In the genomic region with DNA sequence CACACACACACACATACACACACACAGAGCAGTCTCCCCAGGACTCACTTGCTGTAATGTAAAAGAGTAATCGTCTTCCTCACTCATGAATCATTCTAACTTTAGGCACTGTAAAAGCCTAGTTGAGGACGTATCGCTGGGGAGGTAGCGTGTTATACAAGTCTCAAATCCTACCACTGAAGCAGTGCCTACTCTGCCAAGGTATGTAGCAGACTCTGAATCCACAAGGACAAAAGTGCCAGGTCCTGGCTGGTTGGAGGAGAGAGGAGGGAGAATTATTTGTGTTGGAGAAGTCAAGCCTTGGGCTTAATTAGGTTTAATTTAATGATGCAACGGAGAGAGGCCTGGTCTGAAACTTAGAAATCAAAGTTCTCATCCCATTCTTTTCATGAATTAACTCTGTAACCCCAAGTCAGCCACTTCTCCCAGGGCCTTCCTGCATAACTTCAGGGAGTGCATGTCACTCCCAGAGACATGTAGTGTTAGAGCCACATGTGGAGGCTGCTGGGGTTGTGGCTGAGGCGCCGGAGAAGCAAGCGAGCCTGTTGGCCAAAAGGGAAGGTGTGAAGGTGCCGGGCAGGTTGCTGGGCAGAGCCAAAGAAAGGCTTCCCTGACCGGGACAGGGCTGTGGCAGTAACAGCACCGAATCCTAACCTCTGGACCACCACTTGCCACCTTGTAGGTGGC, we compare ENCODE assay signal across 27 cellular contexts. TPM values are rescaled to one million over a fixed set of nuclear protein-coding genes. Genes with fewer than 3 reads are reported as not detected.
DNase-seq lines count a peak whose midpoint lies in the region; ATAC-seq, FAIRE-seq and TF ChIP-seq lines count a peak whose summit lies in the region.
"Had no signal": no experiment of that assay in that cellular context is flagged by ENCODE, and none has a peak within 500 bp of the region (broad histone marks: within the 10 kb centered on the region; RNA-seq: fewer than 3 reads in every experiment).

No MANE protein-coding gene starts in this region.

- H3K56ac ChIP-seq in mesendoderm (ENCODE audit: low read length) = peak overlapping the region; percentile 44

- ATAC-seq in GM23338 (peak; percentile 69), WTC11 (peak; percentile 64), HepG2 (no peak), GM21529 (IDR thresholded peaks at IDR 0.05; ENCODE audit: unreplicated experiment) (no peak), HG02981 (IDR thresholded peaks at IDR 0.05; ENCODE audit: unreplicated experiment) (no peak)
- ATAC-seq: A549 had no signal

- H3K9ac ChIP-seq in mesendoderm (ENCODE audit: low read length) = no peak overlapping the region
- H3K9ac ChIP-seq in HepG2 (ENCODE audit: insufficient read depth, low read depth, low read length) = no peak overlapping the region
- H3K9ac ChIP-seq: GM23248 had no signal

- no TSS peak for BruUV-seq in HepG2 (replicated peaks; lab: Mats Ljungman, UMichigan)

- H2BK120ac ChIP-seq in mesendoderm (ENCODE audit: low read depth, low read length) = no peak overlapping the region

- H3K4me3 Mint-ChIP-seq in GM23338 (no peak overlapping the region; the same call in 2 of the 3 replicates), WTC11 (no peak overlapping the region)
- H3K4me3 Mint-ChIP-seq: CD14-positive monocyte; CD8-positive, alpha-beta memory T cell had no signal

- no peaks in the 10 kb centered on the region for H3K79me2 ChIP-seq in GM23338 (replicated peaks; ENCODE audit: insufficient read depth)
- no peaks in the 10 kb centered on the region for H3K79me2 ChIP-seq in mesendoderm (ENCODE audit: control insufficient read depth, insufficient read depth, low read length)
- no peaks in the 10 kb centered on the region for H3K79me2 ChIP-seq in HepG2 (ENCODE audit: insufficient read depth, low read length)

- H3K36me3 Mint-ChIP-seq in GM23338 (ENCODE audit: low read depth) (no peaks in the 10 kb centered on the region), WTC11 (no peaks in the 10 kb centered on the region)
- H3K36me3 Mint-ChIP-seq: CD14-positive monocyte; CD8-positive, alpha-beta memory T cell had no signal

- H3K4me1 Mint-ChIP-seq in GM23338 = peaks cover 10% of the 10 kb centered on the region
- H3K4me1 Mint-ChIP-seq in WTC11 = peaks cover 12% of the 10 kb centered on the region
- H3K4me1 Mint-ChIP-seq: CD14-positive monocyte; CD8-positive, alpha-beta memory T cell had no signal

- H3K36me3 ChIP-seq in GM23338 (ENCODE audit: insufficient read depth) = no peaks in the 10 kb centered on the region
- H3K36me3 ChIP-seq in mesendoderm (ENCODE audit: control insufficient read depth, insufficient read depth, low read length) = no peaks in the 10 kb centered on the region
- H3K36me3 ChIP-seq in HepG2 (replicated peaks in 1 of 2; ENCODE audit: control insufficient read depth in 1 of 2, insufficient read depth in 2 of 2, low read length in 2 of 2) = no peaks in the 10 kb centered on the region
- H3K36me3 ChIP-seq: Peyer's patch had no signal

- no peak for TF ChIP-seq CTCF in GM23338 (conservative IDR thresholded peaks at IDR 0.05; ENCODE audit: low read depth in 2 of 2)
- no peak for TF ChIP-seq CTCF in WTC11 (IDR thresholded peaks at IDR 0.05)
- no peak for TF ChIP-seq CTCF in HepG2 (CRISPR knock-in tag; IDR thresholded peaks at IDR 0.05)

- CTCF ChIA-PET in WTC11 (lab: Charles Lee) (interaction anchor here (1.0 kb wide), 1 partner anchor 133 kb away, joined by 3 read pairs; no protein-coding TSS in a partner anchor), HepG2 (lab: Yijun Ruan, JAX; ENCODE audit: low intra/inter-chr PET ratio, low total read pairs) (no interaction called here)

- in situ Hi-C loops in HepG2 (cut with HindIII; ENCODE audit: extremely low pct_ligation_motif_present, low pct_unique_long_range_greater_than_20kb) = no loop called here

- H3F3A ChIP-seq in GM23338 (replicated peaks; ENCODE audit: low read depth) = no peaks in the 10 kb centered on the region

- no peak for TF ChIP-seq RAD21 in HepG2 (CRISPR knock-in tag; IDR thresholded peaks at IDR 0.05)

- no CpG with 5 or more reads among the region's 11 CpGs for WGBS in mesendoderm (ENCODE audit: extremely low coverage, insufficient coverage, low lambda C conversion rate)
- WGBS in HepG2 (ENCODE audit: low lambda C conversion rate) = 31% methylated on average over 11 of the region's 11 CpGs

- no peaks in the 10 kb centered on the region for H4K20me1 ChIP-seq in GM23338 (replicated peaks; ENCODE audit: insufficient read depth)
- no peaks in the 10 kb centered on the region for H4K20me1 ChIP-seq in HepG2 (ENCODE audit: insufficient read depth, low read length)

- no peaks in the 10 kb centered on the region for H3K9me3 ChIP-seq in HepG2 (ENCODE audit: low read length)
- H3K9me3 ChIP-seq: A549, Peyer's patch had no signal

- no peak overlapping the region for H3K4me2 ChIP-seq in GM23338
- no peak overlapping the region for H3K4me2 ChIP-seq in mesendoderm (ENCODE audit: low read length)
- H3K4me2 ChIP-seq in HepG2 (ENCODE audit: low read depth, low read length) = no peak overlapping the region
- H3K4me2 ChIP-seq: A549 had no signal

- H3K9me3 Mint-ChIP-seq in GM23338 (no peaks in the 10 kb centered on the region), WTC11 (no peaks in the 10 kb centered on the region)
- H3K9me3 Mint-ChIP-seq: CD14-positive monocyte; CD8-positive, alpha-beta memory T cell had no signal

- no peaks in the 10 kb centered on the region for H3K9me2 ChIP-seq in GM23338 (ENCODE audit: insufficient read depth)

- H2AFZ ChIP-seq in GM23338 (peak overlapping the region; percentile 74), HepG2 (ENCODE audit: low read length) (no peak overlapping the region)
- H2AFZ ChIP-seq: GM23248 had no signal

- no peaks in the 10 kb centered on the region for H3K79me1 ChIP-seq in mesendoderm (ENCODE audit: low read length)

- no peak for TF ChIP-seq POLR2A in HepG2 (IDR thresholded peaks at IDR 0.05; ENCODE audit: insufficient read depth in 1 of 2, low read depth in 2 of 2, low read length in 2 of 2)

- no peak overlapping the region for H2AK5ac ChIP-seq in mesendoderm (ENCODE audit: low read length)

- H3K27ac ChIP-seq in GM23338 (ENCODE audit: low read depth) (no peak overlapping the region), mesendoderm (ENCODE audit: low read depth, low read length) (no peak overlapping the region), HepG2 (ENCODE audit: extremely low read length, insufficient read depth, low read length) (no peak overlapping the region)
- H3K27ac ChIP-seq: A549, GM23248, Peyer's patch had no signal

- H3K4me3 ChIP-seq in GM23338 (no peak overlapping the region), mesendoderm (ENCODE audit: low read length) (no peak overlapping the region), HepG2 (replicated peaks in 1 of 3; ENCODE audit: insufficient read depth in 1 of 3, low read depth in 2 of 3, low read length in 3 of 3) (no peak overlapping the region)
- H3K4me3 ChIP-seq: A549, GM23248, Peyer's patch had no signal

- no peak for FAIRE-seq in HepG2 (lab: Jason Lieb, UNC)
- FAIRE-seq: A549, GM12892 had no signal

- H3K27ac Mint-ChIP-seq in GM23338 (0 out of 2 replicates have a peak overlapping the region, but pooled peaks have one; percentile 17), WTC11 (0 out of 2 replicates have a peak overlapping the region, but pooled peaks have one; percentile 60)
- H3K27ac Mint-ChIP-seq: CD14-positive monocyte; CD8-positive, alpha-beta memory T cell had no signal

- H3K4me1 ChIP-seq in GM23338 (ENCODE audit: insufficient read depth) (peaks cover 3% of the 10 kb centered on the region; the same call in 1 of the 2 replicates), mesendoderm (ENCODE audit: control insufficient read depth, low read depth, low read length) (peaks cover 3% of the 10 kb centered on the region), HepG2 (ENCODE audit: insufficient read depth, low read length) (no peaks in the 10 kb centered on the region)
- H3K4me1 ChIP-seq: A549, Peyer's patch had no signal

- intact Hi-C loops in HepG2 (cut with micrococcal nuclease; ENCODE audit: unreplicated experiment) = no loop called here

- DNase-seq in GM23338 (ENCODE audit: low spot score) (peak; percentile 29), WTC11 (ENCODE audit: low spot score) (no peak), mesendoderm (peak; percentile 50), HepG2 (ENCODE audit: low spot score) (no peak)
- DNase-seq in NK-92 treated with Interleukin-12 subunit alpha and Interleukin-12 subunit beta, amount 100 ng/mL, for 24 hours (lab: John Stamatoyannopoulos, UW) = no peak
- DNase-seq: AML-193; CD8-positive, alpha-beta memory T cell; DMS 273 treated with DMSO at 0.1 percent for 48 hours; DMS79; EL; GF-D8; GM23248; HCEC 1CT; NCI-H1048; NCI-H1417; NCI-H1694; NCI-H2029 treated with DMSO at 0.1 percent for 48 hours; NCI-H446 treated with DMSO at 0.1 percent for 48 hours; NCI-H526 treated with DMSO at 0.1 percent for 48 hours; Peyer's patch; SHP77 treated with DMSO at 0.1 percent for 48 hours had no signal

- H3K27me3 ChIP-seq in GM23338 (ENCODE audit: insufficient read depth) = no peaks in the 10 kb centered on the region
- no peaks in the 10 kb centered on the region for H3K27me3 ChIP-seq in mesendoderm (ENCODE audit: insufficient read depth, low read length, poor library complexity)
- peaks cover 0 to 16% of the 10 kb centered on the region in 2 experiments; a peak in 2 of 5 replicates for H3K27me3 ChIP-seq in HepG2 (ENCODE audit: control insufficient read depth in 1 of 2, insufficient read depth in 2 of 2, low read length in 2 of 2)
- H3K27me3 ChIP-seq: Peyer's patch had no signal

- H2BK5ac ChIP-seq in mesendoderm (ENCODE audit: low read length) = no peak overlapping the region

- no peak overlapping the region for H4K5ac ChIP-seq in mesendoderm (ENCODE audit: low read length)

- no peak overlapping the region for H3K18ac ChIP-seq in mesendoderm (ENCODE audit: low read length)

- TF ChIP-seq EP300 in HepG2 (IDR thresholded peaks at IDR 0.05; ENCODE audit: low read depth in 2 of 2, low read length in 2 of 2) = no peak
- TF ChIP-seq EP300 in HepG2 (CRISPR knock-in tag; IDR thresholded peaks at IDR 0.05; ENCODE audit: borderline replicate concordance) = no peak

- no peak overlapping the region for H3K23ac ChIP-seq in mesendoderm (ENCODE audit: low read length)

- no peak overlapping the region for H2BK15ac ChIP-seq in mesendoderm (replicated peaks; ENCODE audit: low read depth)

- POLR2A ChIA-PET in WTC11 (lab: Charles Lee) = no interaction called here
- POLR2A ChIA-PET in HepG2 (lab: Yijun Ruan, JAX) = no interaction called here

- no peak overlapping the region for H3K4ac ChIP-seq in mesendoderm (ENCODE audit: low read depth, low read length)

- H3K27me3 Mint-ChIP-seq in GM23338 (ENCODE audit: insufficient read depth, low read depth, poor library complexity) = peaks cover 4% of the 10 kb centered on the region
- no peaks in the 10 kb centered on the region; the same call in 1 of the 2 replicates for H3K27me3 Mint-ChIP-seq in WTC11 (ENCODE audit: low read depth)

- H4K8ac ChIP-seq in mesendoderm (ENCODE audit: low read depth, low read length) = no peak overlapping the region

RNA-seq across cellular contexts. Expression of a gene that starts 36.7 kb away (rescaled TPM):
- not detected in 2 replicates for total RNA-seq in GM23338 (2014; rRNA removed; shearing (Covaris generic))
- polyA plus RNA-seq in GM23338 (2016; fragmentation: Nextera tagmentation; extraction: Ambion mirVana) (not detected in 2 replicates), HepG2 (2011; rRNA removed) (not detected in 2 replicates)
- total RNA-seq in WTC11 (2021) (not detected in 3 replicates), HepG2 (2016; rRNA removed; fragmentation: Illumina TruSeq; extraction: Trizol) (not detected in 2 replicates)
- polyA plus RNA-seq in mesendoderm (2013, experiment 1 of 2) = not detected
- not detected for polyA plus RNA-seq in mesendoderm (2013, experiment 2 of 2)
- total RNA-seq in HepG2 (2016; cell fraction: cytosol; rRNA removed; fragmentation: Illumina TruSeq; extraction: Trizol; ENCODE audit: low read depth) = not detected in 2 replicates
- not detected in 2 replicates for total RNA-seq in HepG2 (2016; cell fraction: insoluble cytoplasmic fraction; rRNA removed; fragmentation: Illumina TruSeq; extraction: Trizol)
- total RNA-seq in HepG2 (2016; cell fraction: membrane; rRNA removed; fragmentation: Illumina TruSeq; extraction: Trizol) = not detected in 2 replicates
- not detected in 2 replicates for total RNA-seq in HepG2 (2016; cell fraction: nucleus; rRNA removed; fragmentation: Illumina TruSeq; extraction: Trizol)
- polyA plus RNA-seq in HepG2 (2011; cell fraction: cytosol; rRNA removed) = not detected in 2 replicates
- polyA plus RNA-seq in HepG2 (2011; cell fraction: nucleus; rRNA removed) = not detected in 2 replicates
- polyA plus RNA-seq in HepG2 (2012) = not detected in 2 replicates
- not detected in 2 replicates for polyA plus RNA-seq in HepG2 (2016; cell fraction: cytosol; fragmentation: Illumina TruSeq; extraction: Trizol; ENCODE audit: low read depth)
- not detected in 2 replicates for polyA plus RNA-seq in HepG2 (2016; cell fraction: insoluble cytoplasmic fraction; fragmentation: Illumina TruSeq; extraction: Trizol; ENCODE audit: low read depth)
- not detected in 2 replicates for polyA plus RNA-seq in HepG2 (2016; cell fraction: membrane; fragmentation: Illumina TruSeq; extraction: Trizol; ENCODE audit: low read depth)
- not detected in 2 replicates for polyA plus RNA-seq in HepG2 (2016; cell fraction: nucleus; fragmentation: Illumina TruSeq; extraction: Trizol; ENCODE audit: insufficient read depth, low read depth)
- polyA minus RNA-seq in HepG2 (2011; rRNA and poly(A)+ RNA removed; ENCODE audit: low replicate concordance) = not detected in 2 replicates
- not detected in 2 replicates for polyA minus RNA-seq in HepG2 (2011; cell fraction: cytosol; rRNA and poly(A)+ RNA removed)
- polyA minus RNA-seq in HepG2 (2011; cell fraction: nucleus; rRNA and poly(A)+ RNA removed) = not detected in 2 replicates
- total RNA-seq: CD8-positive, alpha-beta memory T cell; GM23248; OCI-LY7 had no signal
- polyA plus RNA-seq: A549; CD14-positive monocyte; CD8-positive, alpha-beta memory T cell; GM23248 had no signal

RNA-seq across cellular contexts. Expression of a gene that starts 50.8 kb away (rescaled TPM):
- 10.1 and 12.4 TPM in 2 replicates for total RNA-seq in GM23338 (2014; rRNA removed; shearing (Covaris generic))
- polyA plus RNA-seq in GM23338 (2016; fragmentation: Nextera tagmentation; extraction: Ambion mirVana) (15.5 and 16.4 TPM in 2 replicates), HepG2 (2011; rRNA removed) (41.0 and 48.5 TPM in 2 replicates)
- total RNA-seq in WTC11 (2021) (17.3 to 18.3 TPM (median 18.2 TPM) in 3 replicates), HepG2 (2016; rRNA removed; fragmentation: Illumina TruSeq; extraction: Trizol) (7.5 and 15.2 TPM in 2 replicates)
- polyA plus RNA-seq in mesendoderm (2013, experiment 1 of 2) = 21.9 TPM
- polyA plus RNA-seq in mesendoderm (2013, experiment 2 of 2) = 21.2 TPM
- total RNA-seq in HepG2 (2016; cell fraction: cytosol; rRNA removed; fragmentation: Illumina TruSeq; extraction: Trizol; ENCODE audit: low read depth) = 5.1 and 6.8 TPM in 2 replicates
- total RNA-seq in HepG2 (2016; cell fraction: insoluble cytoplasmic fraction; rRNA removed; fragmentation: Illumina TruSeq; extraction: Trizol) = 9.3 and 17.7 TPM in 2 replicates
- total RNA-seq in HepG2 (2016; cell fraction: membrane; rRNA removed; fragmentation: Illumina TruSeq; extraction: Trizol) = 10.0 and 10.5 TPM in 2 replicates
- 21.1 and 22.5 TPM in 2 replicates for total RNA-seq in HepG2 (2016; cell fraction: nucleus; rRNA removed; fragmentation: Illumina TruSeq; extraction: Trizol)
- polyA plus RNA-seq in HepG2 (2011; cell fraction: cytosol; rRNA removed) = 15.0 and 16.1 TPM in 2 replicates
- 109 and 122 TPM in 2 replicates for polyA plus RNA-seq in HepG2 (2011; cell fraction: nucleus; rRNA removed)
- 17.1 and 20.2 TPM in 2 replicates for polyA plus RNA-seq in HepG2 (2012)
- 7.0 and 7.2 TPM in 2 replicates for polyA plus RNA-seq in HepG2 (2016; cell fraction: cytosol; fragmentation: Illumina TruSeq; extraction: Trizol; ENCODE audit: low read depth)
- polyA plus RNA-seq in HepG2 (2016; cell fraction: insoluble cytoplasmic fraction; fragmentation: Illumina TruSeq; extraction: Trizol; ENCODE audit: low read depth) = 13.2 and 14.7 TPM in 2 replicates
- polyA plus RNA-seq in HepG2 (2016; cell fraction: membrane; fragmentation: Illumina TruSeq; extraction: Trizol; ENCODE audit: low read depth) = 10.4 and 11.7 TPM in 2 replicates
- polyA plus RNA-seq in HepG2 (2016; cell fraction: nucleus; fragmentation: Illumina TruSeq; extraction: Trizol; ENCODE audit: insufficient read depth, low read depth) = 79.4 and 79.5 TPM in 2 replicates
- 22.7 and 72.0 TPM in 2 replicates for polyA minus RNA-seq in HepG2 (2011; rRNA and poly(A)+ RNA removed; ENCODE audit: low replicate concordance)
- polyA minus RNA-seq in HepG2 (2011; cell fraction: cytosol; rRNA and poly(A)+ RNA removed) = 6.4 and 7.2 TPM in 2 replicates
- 23.7 and 24.9 TPM in 2 replicates for polyA minus RNA-seq in HepG2 (2011; cell fraction: nucleus; rRNA and poly(A)+ RNA removed)

Comparison
In these comparisons a context has a peak if more than half of its experiments do, and no peak if none do; other contexts are left out.
1. ATAC-seq: peak in GM23338 (single experiment) and WTC11 (single experiment); none in HepG2 (single experiment), GM21529 (single experiment) and HG02981 (single experiment).
2. DNase-seq: peak in GM23338 (single experiment) and mesendoderm (single experiment); none in WTC11 (single experiment), NK-92 treated with Interleukin-12 subunit alpha and Interleukin-12 subunit beta, amount 100 ng/mL, for 24 hours (single experiment) and HepG2 (single experiment).